ENCODE assay signal across 8 cellular contexts in the genomic region with DNA sequence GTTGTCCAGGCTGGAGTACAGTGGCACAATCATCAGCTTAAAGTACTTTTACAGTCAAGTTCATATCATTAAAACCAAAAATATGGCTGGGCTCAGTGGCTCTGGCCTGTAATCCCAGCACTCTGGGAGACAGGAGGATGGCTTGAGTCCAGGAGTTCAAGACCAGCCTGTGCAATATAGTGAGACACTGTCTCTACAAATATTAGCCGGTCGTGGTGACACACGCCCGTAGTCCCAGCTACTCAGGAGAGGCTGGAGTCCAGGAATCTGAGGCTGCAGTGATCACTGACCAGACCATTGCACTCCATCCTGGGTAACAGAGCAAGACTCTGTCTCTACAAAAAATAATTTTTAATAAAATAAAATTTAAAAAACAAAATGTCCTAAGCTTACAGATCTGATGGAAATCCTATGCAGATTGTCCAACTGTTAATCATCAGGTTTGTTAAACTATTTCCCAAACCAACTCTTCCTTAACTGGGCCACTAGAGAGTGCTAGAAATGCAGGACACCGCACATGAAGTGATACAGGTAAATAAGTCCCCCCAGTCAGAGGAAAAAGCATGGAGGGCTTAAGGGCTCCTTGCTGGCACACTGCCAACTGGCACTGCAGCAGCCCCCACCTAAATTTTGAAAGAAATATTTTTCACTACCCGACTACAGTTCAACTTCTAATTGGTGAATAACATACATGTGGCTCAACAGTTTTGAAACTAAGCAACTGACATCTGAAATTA. TPM values are rescaled to one million over a fixed set of nuclear protein-coding genes. Genes with fewer than 3 reads are reported as not detected.
DNase-seq lines count a peak whose midpoint lies in the region; ATAC-seq and TF ChIP-seq lines count a peak whose summit lies in the region.

No MANE protein-coding gene starts in this region.

- WGBS in body of pancreas, 2 donors: 11 to 24% methylated on average over 6 of the region's 6 CpGs

- DNase-seq in CD8-positive, alpha-beta T cell: peak in 3 of 7 experiments; percentile 28 to 40 (median 33)
- peak; percentile 63 for DNase-seq in HT1080 (ENCODE audit: low read depth)
- no peak for DNase-seq in RWPE2 (ENCODE audit: low spot score)
- peak in 2 of 4 donors; percentile 25 to 35 for DNase-seq in body of pancreas
- DNase-seq in lower lobe of right lung: no peak
- DNase-seq in NCI-H1048 (lab: John Stamatoyannopoulos, UW): no peak

- H3K36me3 Mint-ChIP-seq in CD8-positive, alpha-beta T cell: peaks cover 32% of the 10 kb centered on the region

- H3K27ac Mint-ChIP-seq in CD8-positive, alpha-beta T cell: peak overlapping the region; percentile 70

- peaks cover 3% of the 10 kb centered on the region for H3K36me3 ChIP-seq in CD8-positive, alpha-beta T cell (ENCODE audit: insufficient read depth, low read length)
- peaks cover 49% of the 10 kb centered on the region for H3K36me3 ChIP-seq in RWPE2 (ENCODE audit: low read depth)
- H3K36me3 ChIP-seq in body of pancreas (replicated peaks in 1 of 2; ENCODE audit: insufficient read depth in 1 of 2, low read depth in 2 of 2): no peaks in the 10 kb centered on the region
- peaks cover 10% of the 10 kb centered on the region for H3K36me3 ChIP-seq in lower lobe of right lung
- peaks cover 0 to 6% (median 0%) of the 10 kb centered on the region in 5 donors for H3K36me3 ChIP-seq in subcutaneous abdominal adipose tissue (ENCODE audit: control insufficient read depth in 5 of 5, insufficient read depth in 5 of 5, low read length in 5 of 5)

- H3K4me1 ChIP-seq in CD8-positive, alpha-beta T cell (ENCODE audit: insufficient read depth, low read length): peaks cover 49% of the 10 kb centered on the region
- H3K4me1 ChIP-seq in RWPE2 (ENCODE audit: insufficient read depth, poor library complexity, severe bottlenecking) (peaks cover 33% of the 10 kb centered on the region), body of pancreas (peaks cover 65% of the 10 kb centered on the region), lower lobe of right lung (peaks cover 66% of the 10 kb centered on the region), subcutaneous abdominal adipose tissue (ENCODE audit: control insufficient read depth in 5 of 5, insufficient read depth in 5 of 5, low read length in 5 of 5) (peaks cover 12 to 58% (median 49%) of the 10 kb centered on the region in 5 donors)

- H3K9ac ChIP-seq in subcutaneous abdominal adipose tissue (ENCODE audit: low read length in 5 of 5): peak overlapping the region in 3 of 5 donors; percentile 8 to 60 (median 26)

- CTCF ChIA-PET in CD8-positive, alpha-beta T cell (lab: Charles Lee): interaction anchor here (1.1 to 2.1 kb wide), 4 partner anchors 16 to 79 kb away, joined by 4 to 9 read pairs (median 6); no protein-coding TSS in a partner anchor

- no peaks in the 10 kb centered on the region for H3K27me3 ChIP-seq in CD8-positive, alpha-beta T cell (ENCODE audit: insufficient read depth, low read length)
- H3K27me3 ChIP-seq in RWPE2 (ENCODE audit: insufficient read depth, poor library complexity, severe bottlenecking) (no peaks in the 10 kb centered on the region), body of pancreas (no peaks in the 10 kb centered on the region), lower lobe of right lung (ENCODE audit: low read depth) (no peaks in the 10 kb centered on the region), subcutaneous abdominal adipose tissue (ENCODE audit: control insufficient read depth in 5 of 5, insufficient read depth in 4 of 5, low read length in 5 of 5) (no peaks in the 10 kb centered on the region)

- H3K9me3 Mint-ChIP-seq in CD8-positive, alpha-beta T cell: no peaks in the 10 kb centered on the region

- no peaks in the 10 kb centered on the region for H3K27me3 Mint-ChIP-seq in CD8-positive, alpha-beta T cell (ENCODE audit: low read depth)

- no peak overlapping the region for H3K27ac ChIP-seq in CD8-positive, alpha-beta T cell (ENCODE audit: low read depth, low read length)
- H3K27ac ChIP-seq in RWPE2 (ENCODE audit: poor library complexity, severe bottlenecking): peak overlapping the region; percentile 90
- peak overlapping the region in 3 of 4 donors; percentile 9 to 100 (median 99) for H3K27ac ChIP-seq in body of pancreas
- H3K27ac ChIP-seq in lower lobe of right lung: peak overlapping the region; percentile 26
- H3K27ac ChIP-seq in subcutaneous abdominal adipose tissue (ENCODE audit: low read depth, low read length): peak overlapping the region; percentile 93

- no peak for TF ChIP-seq POLR2A in body of pancreas (IDR thresholded peaks at IDR 0.05)

- POLR2A ChIA-PET in CD8-positive, alpha-beta T cell (lab: Charles Lee): interaction anchor here (1.2 kb wide), 1 partner anchor 9 kb away, joined by 3 read pairs; no protein-coding TSS in a partner anchor

- peak overlapping the region; percentile 90 for H3K4me3 Mint-ChIP-seq in CD8-positive, alpha-beta T cell

- no peaks in the 10 kb centered on the region for H3K9me3 ChIP-seq in CD8-positive, alpha-beta T cell (ENCODE audit: low read length)
- H3K9me3 ChIP-seq in RWPE2 (ENCODE audit: severe bottlenecking) (no peaks in the 10 kb centered on the region), body of pancreas (no peaks in the 10 kb centered on the region), lower lobe of right lung (no peaks in the 10 kb centered on the region), subcutaneous abdominal adipose tissue (ENCODE audit: control insufficient read depth in 5 of 5, low read length in 5 of 5) (no peaks in the 10 kb centered on the region)

- peak overlapping the region; percentile 87 for H3K4me3 ChIP-seq in CD8-positive, alpha-beta T cell (ENCODE audit: low read depth, low read length)
- H3K4me3 ChIP-seq in RWPE2 (ENCODE audit: severe bottlenecking): peak overlapping the region; percentile 89
- no peak overlapping the region for H3K4me3 ChIP-seq in body of pancreas
- peak overlapping the region; percentile 93 for H3K4me3 ChIP-seq in lower lobe of right lung
- H3K4me3 ChIP-seq in subcutaneous abdominal adipose tissue (ENCODE audit: low read depth in 1 of 5, low read length in 5 of 5): peak overlapping the region in 3 of 5 donors; percentile 80 to 95 (median 86)

- intact Hi-C loops in CD8-positive, alpha-beta T cell (cut with DNase I, micrococcal nuclease): loop anchor here (5.0 kb wide), 2 partner anchors 472 to 1063 kb away; a partner anchor contains a TSS
- intact Hi-C loops in body of pancreas (cut with DNase I) (no loop called here), lower lobe of right lung (cut with DNase I) (no loop called here)

- peak; percentile 12 for TF ChIP-seq CTCF in CD8-positive, alpha-beta T cell (IDR thresholded peaks at IDR 0.05)
- TF ChIP-seq CTCF in RWPE2 (IDR thresholded peaks at IDR 0.05; ENCODE audit: poor library complexity, severe bottlenecking) (peak; percentile 80), body of pancreas (IDR thresholded peaks at IDR 0.05) (peak in 5 of 7 experiments; percentile 14 to 36 (median 31)), lower lobe of right lung (IDR thresholded peaks at IDR 0.05) (peak; percentile 49)

- ATAC-seq in CD8-positive, alpha-beta T cell: no peak
- ATAC-seq in RWPE2 (ENCODE audit: low read depth): no peak
- no peak for ATAC-seq in body of pancreas
- no peak for ATAC-seq in lower lobe of right lung
- no peak for ATAC-seq in HG03039 (IDR thresholded peaks at IDR 0.05; ENCODE audit: unreplicated experiment)

- H3K4me1 Mint-ChIP-seq in CD8-positive, alpha-beta T cell (ENCODE audit: low read depth): peaks cover 61% of the 10 kb centered on the region

RNA-seq across cellular contexts. Expression of a gene that starts 2.8 kb away (rescaled TPM):
- 100 to 1,000 TPM; 177 to 190 TPM for total RNA-seq in CD8-positive, alpha-beta T cell
- total RNA-seq in HT1080 (2014; rRNA removed; shearing (Covaris generic)): 174 and 218 TPM in 2 replicates
- 116 and 136 TPM in 2 replicates for polyA plus RNA-seq in HT1080 (2015; cell fraction: cytosol; rRNA removed)
- polyA plus RNA-seq in HT1080 (2015; cell fraction: nucleus; rRNA removed): 117 and 129 TPM in 2 replicates
- total RNA-seq in body of pancreas (10 to 100 TPM; 66.4 to 79.4 TPM), lower lobe of right lung (154 TPM)

Comparison
In these comparisons a context has a peak if more than half of its experiments do, and no peak if none do; other contexts are left out.
1. H3K4me3 ChIP-seq: peak in CD8-positive, alpha-beta T cell (single experiment), RWPE2 (single experiment), lower lobe of right lung (single experiment) and subcutaneous abdominal adipose tissue (3 of 5); none in body of pancreas (0 of 2).
2. CTCF ChIP-seq: peak in every context shown above with its lines; median percentile 80 in RWPE2; 49 in lower lobe of right lung; 31 in body of pancreas; 12 in CD8-positive, alpha-beta T cell.
3. intact Hi-C loops: an anchor here in CD8-positive, alpha-beta T cell (5.0 kb wide); none called in body of pancreas and lower lobe of right lung.